Comparison of ENCODE assay signal across 10 cellular contexts in the genomic region with DNA sequence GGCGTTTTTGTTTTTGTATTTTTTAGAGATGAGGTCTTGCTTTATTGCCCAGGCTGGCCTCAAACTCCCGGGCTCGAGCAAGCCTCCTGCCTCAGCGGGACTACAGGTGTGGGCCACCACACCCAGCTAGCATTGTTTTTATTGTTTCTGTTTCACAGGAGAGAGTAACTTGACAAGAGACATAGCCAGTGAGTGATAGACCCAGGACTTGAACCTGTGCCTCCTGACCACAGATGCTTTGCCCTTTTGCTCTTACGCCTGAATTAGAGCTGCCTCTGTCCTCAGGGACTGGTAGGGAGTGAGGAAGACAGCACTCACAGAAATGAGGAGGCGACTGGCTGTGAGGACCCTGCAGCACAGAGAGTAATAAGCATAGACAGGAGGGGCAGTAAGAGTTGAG. TPM values are rescaled to one million over a fixed set of nuclear protein-coding genes. Genes with fewer than 3 reads are reported as not detected.
DNase-seq lines count a peak whose midpoint lies in the region; ATAC-seq and TF ChIP-seq lines count a peak whose summit lies in the region.
"Had no signal": no experiment of that assay in that cellular context is flagged by ENCODE, and none has a peak within 500 bp of the region (broad histone marks: within the 10 kb centered on the region; RNA-seq: fewer than 3 reads in every experiment).

No MANE protein-coding gene starts in this region.

- peak overlapping the region; percentile 31 to 99 (median 98) for H3K27ac Mint-ChIP-seq in CD14-positive monocyte
- H3K27ac Mint-ChIP-seq in activated naive CD8-positive, alpha-beta T cell treated with anti-CD3 and anti-CD28 coated beads, Interleukin-2, amount 50 U/mL, for 24 hours, result peak overlapping the region; percentile 98
- H3K27ac Mint-ChIP-seq in natural killer cell treated with Interleukin-12 subunit alpha and Interleukin-12 subunit beta and Interleukin-15 and Interleukin-18, amount 100 ng/mL, for 72 hours, result peak overlapping the region; percentile 93 to 99

- peak overlapping the region; percentile 72 for H3K4me3 ChIP-seq in Jurkat, Clone E6-1 (ENCODE audit: low read length)
- H3K4me3 ChIP-seq: cardiac muscle cell had no signal

- no peaks in the 10 kb centered on the region for H3K9me3 Mint-ChIP-seq in CD14-positive monocyte
- H3K9me3 Mint-ChIP-seq in activated naive CD8-positive, alpha-beta T cell treated with anti-CD3 and anti-CD28 coated beads, Interleukin-2, amount 50 U/mL, for 24 hours, result no peaks in the 10 kb centered on the region
- no peaks in the 10 kb centered on the region for H3K9me3 Mint-ChIP-seq in natural killer cell treated with Interleukin-12 subunit alpha and Interleukin-12 subunit beta and Interleukin-15 and Interleukin-18, amount 100 ng/mL, for 72 hours

- peaks cover 0 to 3% (median 0%) of the 10 kb centered on the region in 3 donors for H3K27me3 Mint-ChIP-seq in CD14-positive monocyte (ENCODE audit: low read depth in 3 of 3)
- peaks cover 2% of the 10 kb centered on the region for H3K27me3 Mint-ChIP-seq in activated naive CD8-positive, alpha-beta T cell treated with anti-CD3 and anti-CD28 coated beads, Interleukin-2, amount 50 U/mL, for 24 hours
- H3K27me3 Mint-ChIP-seq in natural killer cell treated with Interleukin-12 subunit alpha and Interleukin-12 subunit beta and Interleukin-15 and Interleukin-18, amount 100 ng/mL, for 72 hours, result no peaks in the 10 kb centered on the region

- intact Hi-C loops in CD14-positive monocyte (cut with micrococcal nuclease), result loop anchor here in 1 of 2 donors (5.0 kb wide), 1 partner anchor 40 kb away; no protein-coding TSS in a partner anchor
- intact Hi-C loops in left cardiac atrium (cut with DNase I), result no loop called here

- H3K4me3 Mint-ChIP-seq in CD14-positive monocyte, result peak overlapping the region; percentile 78 to 97
- peak overlapping the region; percentile 83 for H3K4me3 Mint-ChIP-seq in activated naive CD8-positive, alpha-beta T cell treated with anti-CD3 and anti-CD28 coated beads, Interleukin-2, amount 50 U/mL, for 24 hours
- H3K4me3 Mint-ChIP-seq in natural killer cell treated with Interleukin-12 subunit alpha and Interleukin-12 subunit beta and Interleukin-15 and Interleukin-18, amount 100 ng/mL, for 72 hours, result peak overlapping the region; percentile 97

- H3K36me3 Mint-ChIP-seq in CD14-positive monocyte, result peaks cover 6 to 14% of the 10 kb centered on the region in 2 donors
- H3K36me3 Mint-ChIP-seq in activated naive CD8-positive, alpha-beta T cell treated with anti-CD3 and anti-CD28 coated beads, Interleukin-2, amount 50 U/mL, for 24 hours (ENCODE audit: low read depth), result peaks cover 20% of the 10 kb centered on the region
- H3K36me3 Mint-ChIP-seq in natural killer cell treated with Interleukin-12 subunit alpha and Interleukin-12 subunit beta and Interleukin-15 and Interleukin-18, amount 100 ng/mL, for 72 hours, result no peaks in the 10 kb centered on the region

- no peak for TF ChIP-seq CTCF in CD14-positive monocyte (IDR thresholded peaks at IDR 0.05)

- H3K4me1 Mint-ChIP-seq in CD14-positive monocyte, result peaks cover 65% of the 10 kb centered on the region
- peaks cover 98% of the 10 kb centered on the region for H3K4me1 Mint-ChIP-seq in activated naive CD8-positive, alpha-beta T cell treated with anti-CD3 and anti-CD28 coated beads, Interleukin-2, amount 50 U/mL, for 24 hours
- H3K4me1 Mint-ChIP-seq in natural killer cell treated with Interleukin-12 subunit alpha and Interleukin-12 subunit beta and Interleukin-15 and Interleukin-18, amount 100 ng/mL, for 72 hours (ENCODE audit: low read depth in 2 of 2), result peaks cover 75 to 88% of the 10 kb centered on the region in 2 donors

- no peak for DNase-seq in CD14-positive monocyte (ENCODE audit: low spot score)
- no peak for DNase-seq in Jurkat, Clone E6-1 (ENCODE audit: low read depth, low spot score)
- no peak for DNase-seq in activated naive CD8-positive, alpha-beta T cell treated with anti-CD3 and anti-CD28 coated beads, Interleukin-2, amount 50 U/mL, for 24 hours
- no peak for DNase-seq in natural killer cell treated with Interleukin-12 subunit alpha and Interleukin-12 subunit beta and Interleukin-15 and Interleukin-18, amount 100 ng/mL, for 72 hours (ENCODE audit: low spot score)
- no peak for DNase-seq in NCI-H748 treated with DMSO at 0.1 percent for 48 hours (lab: John Stamatoyannopoulos, UW)
- no peak for DNase-seq in left cardiac atrium
- DNase-seq: NCI-H226 had no signal

- ATAC-seq in activated naive CD8-positive, alpha-beta T cell treated with anti-CD3 and anti-CD28 coated beads, Interleukin-2, amount 50 U/mL, for 24 hours, result no peak
- no peak for ATAC-seq in natural killer cell treated with Interleukin-12 subunit alpha and Interleukin-12 subunit beta and Interleukin-15 and Interleukin-18, amount 100 ng/mL, for 72 hours
- no peak for ATAC-seq in GM21737 (IDR thresholded peaks at IDR 0.05; ENCODE audit: unreplicated experiment)
- no peak for ATAC-seq in GM18858 (IDR thresholded peaks at IDR 0.05; ENCODE audit: unreplicated experiment)
- ATAC-seq in left cardiac atrium, result no peak

RNA-seq across cellular contexts. Expression of gene EVL, which starts 2.3 kb away (rescaled TPM):
- 1 to 10 TPM; 3.2 to 6.7 TPM for polyA plus RNA-seq in CD14-positive monocyte
- 261 TPM for polyA plus RNA-seq in Jurkat, Clone E6-1 (2012; ENCODE audit: insufficient read depth, insufficient read length)
- total RNA-seq in natural killer cell treated with Interleukin-12 subunit alpha and Interleukin-12 subunit beta and Interleukin-15 and Interleukin-18, amount 100 ng/mL, for 72 hours, result 100 to 1,000 TPM; 109 to 232 TPM
- 10 to 100 TPM; 48.3 to 58.8 TPM for total RNA-seq in left cardiac atrium
